In genomic region chr10:76547352-76547972, GRCh38 we compare ENCODE assay signal across 8 cellular contexts.
A peak's percentile ranks its signal among the peaks of the same experiment; 100 is the strongest.
DNase-seq lines count a peak whose midpoint lies in the region; ATAC-seq and TF ChIP-seq lines count a peak whose summit lies in the region.

No MANE protein-coding gene starts in this region.

- no peak overlapping the region for H3K27ac Mint-ChIP-seq in activated naive CD4-positive, alpha-beta T cell treated with anti-CD3 and anti-CD28 coated beads, Interleukin-2, amount 10 ng/mL, durations not matched to agents 7 days and 5 days
- no peak overlapping the region for H3K27ac Mint-ChIP-seq in progenitor cell of endocrine pancreas

- POLR2A ChIA-PET in Panc1 (lab: Charles Lee), result no interaction called here

- BruUV-seq in Panc1 (replicated peaks; lab: Mats Ljungman, UMichigan), result no TSS peak

- no peaks in the 10 kb centered on the region for H3K36me3 Mint-ChIP-seq in activated naive CD4-positive, alpha-beta T cell treated with anti-CD3 and anti-CD28 coated beads, Interleukin-2, amount 10 ng/mL, durations not matched to agents 7 days and 5 days
- H3K36me3 Mint-ChIP-seq in progenitor cell of endocrine pancreas (ENCODE audit: insufficient read depth), result no peaks in the 10 kb centered on the region

- in situ Hi-C loops in Panc1 (cut with HindIII; ENCODE audit: low pct_unique_long_range_greater_than_20kb, low sequenced_read_pairs), result no loop called here

- H3K4me1 Mint-ChIP-seq in activated naive CD4-positive, alpha-beta T cell treated with anti-CD3 and anti-CD28 coated beads, Interleukin-2, amount 10 ng/mL, durations not matched to agents 7 days and 5 days, result no peaks in the 10 kb centered on the region
- H3K4me1 Mint-ChIP-seq in progenitor cell of endocrine pancreas (ENCODE audit: low read depth), result peaks cover 6% of the 10 kb centered on the region

- H3K9me3 Mint-ChIP-seq in activated naive CD4-positive, alpha-beta T cell treated with anti-CD3 and anti-CD28 coated beads, Interleukin-2, amount 10 ng/mL, durations not matched to agents 7 days and 5 days, result no peaks in the 10 kb centered on the region
- no peaks in the 10 kb centered on the region for H3K9me3 Mint-ChIP-seq in progenitor cell of endocrine pancreas (ENCODE audit: low read depth)

- no peaks in the 10 kb centered on the region for H3K4me1 ChIP-seq in Panc1 (ENCODE audit: control insufficient read depth, insufficient read depth, low read length)

- H3K27ac ChIP-seq in Panc1 (ENCODE audit: low read length), result no peak overlapping the region

- H3K4me3 ChIP-seq in LNCaP clone FGC (ENCODE audit: low read depth, low read length), result no peak overlapping the region
- H3K4me3 ChIP-seq in Panc1 (ENCODE audit: low read depth in 2 of 2, low read length in 2 of 2), result no peak overlapping the region

- no peak overlapping the region for H3K4me3 Mint-ChIP-seq in activated naive CD4-positive, alpha-beta T cell treated with anti-CD3 and anti-CD28 coated beads, Interleukin-2, amount 10 ng/mL, durations not matched to agents 7 days and 5 days
- H3K4me3 Mint-ChIP-seq in progenitor cell of endocrine pancreas (ENCODE audit: low read depth), result no peak overlapping the region

- DNase-seq in D341Med (ENCODE audit: low spot score) (peak; percentile 56), LNCaP clone FGC (ENCODE audit: low read depth) (peak; percentile 36), Panc1 (ENCODE audit: low read depth, low spot score) (peak; percentile 38), Right ventricle myocardium inferior (ENCODE audit: missing footprints) (no peak), progenitor cell of endocrine pancreas (ENCODE audit: low spot score, unreplicated experiment) (peak; percentile 72)
- DNase-seq in activated naive CD4-positive, alpha-beta T cell treated with anti-CD3 and anti-CD28 coated beads, Interleukin-2, amount 10 ng/mL, durations not matched to agents 7 days and 5 days, result peak; percentile 58

- CTCF ChIA-PET in Panc1 (lab: Charles Lee), result no interaction called here
- CTCF ChIA-PET in activated naive CD4-positive, alpha-beta T cell treated with anti-CD3 and anti-CD28 coated beads, Interleukin-2, amount 10 ng/mL, durations not matched to agents 7 days and 5 days (lab: Charles Lee), result interaction anchor here (1.0 kb wide), 1 partner anchor 17 kb away, joined by 3 read pairs; no protein-coding TSS in a partner anchor

- peak; percentile 80 for TF ChIP-seq CTCF in LNCaP clone FGC (IDR thresholded peaks at IDR 0.05; ENCODE audit: control insufficient read depth, extremely low read depth, insufficient read depth)
- TF ChIP-seq CTCF in Panc1 (IDR thresholded peaks at IDR 0.05), result peak; percentile 90
- peak; percentile 86 for TF ChIP-seq CTCF in progenitor cell of endocrine pancreas (IDR thresholded peaks at IDR 0.05; ENCODE audit: unreplicated experiment)

- H3K27me3 ChIP-seq in Panc1 (ENCODE audit: control insufficient read depth, insufficient read depth, low read length), result peaks cover 11% of the 10 kb centered on the region

- intact Hi-C loops in Panc1 (cut with micrococcal nuclease; ENCODE audit: unreplicated experiment), result loop anchor here (5.0 to 10.0 kb wide), 3 partner anchors 243 to 1143 kb away; partner anchors contain the start of gene ZNF503
- intact Hi-C loops in Right ventricle myocardium inferior (cut with DNase I), result loop anchor here (2.0 to 10.0 kb wide), 5 partner anchors 115 to 1147 kb away; partner anchors contain the start of gene ZNF503

- ATAC-seq in GM21515 (IDR thresholded peaks at IDR 0.05; ENCODE audit: unreplicated experiment), result peak; percentile 70
- ATAC-seq in Panc1, result peak; percentile 81
- peak; percentile 64 for ATAC-seq in Right ventricle myocardium inferior
- ATAC-seq in GM19452 (IDR thresholded peaks at IDR 0.05; ENCODE audit: unreplicated experiment), result no peak

- no peaks in the 10 kb centered on the region for H3K27me3 Mint-ChIP-seq in activated naive CD4-positive, alpha-beta T cell treated with anti-CD3 and anti-CD28 coated beads, Interleukin-2, amount 10 ng/mL, durations not matched to agents 7 days and 5 days
- H3K27me3 Mint-ChIP-seq in progenitor cell of endocrine pancreas, result peaks cover 35% of the 10 kb centered on the region

- no peaks in the 10 kb centered on the region for H3K9me3 ChIP-seq in Panc1 (ENCODE audit: control insufficient read depth, insufficient read depth, low read depth, low read length)

- H3K36me3 ChIP-seq in Panc1 (ENCODE audit: control insufficient read depth, insufficient read depth, low read length), result no peaks in the 10 kb centered on the region
